Comparison of ENCODE assay signal across 1 cellular context in the genomic region with DNA sequence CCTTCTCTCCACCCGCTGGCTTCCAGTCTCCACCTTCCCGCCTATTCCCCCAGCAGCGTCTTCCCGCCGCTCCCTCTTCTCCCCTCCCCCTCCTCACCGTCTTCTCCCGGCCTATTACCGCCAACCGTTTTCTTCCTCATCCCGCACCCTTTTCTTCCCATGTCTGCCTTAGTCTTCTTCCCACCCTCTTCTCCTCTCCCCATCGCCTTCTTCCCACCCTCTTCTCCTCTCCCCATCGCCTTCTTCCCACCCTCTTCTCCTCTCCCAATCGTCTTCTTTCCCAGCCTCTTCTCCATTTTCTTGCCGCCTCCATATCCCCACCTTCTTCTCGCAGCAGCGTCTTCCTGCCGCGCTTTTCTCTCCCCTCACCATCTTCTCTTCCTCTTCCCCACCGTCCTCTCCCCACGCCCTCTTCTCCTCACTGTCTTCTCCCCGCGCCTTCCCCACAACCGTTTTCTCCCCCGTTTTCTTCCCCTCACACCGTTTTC.
TF ChIP-seq lines count a peak whose summit lies in the region.

No MANE protein-coding gene starts in this region.

TF ChIP-seq in A549, 52 proteins besides CTCF, POLR2A, EP300 and RAD21:
- peak in 1 of 2 experiments; percentile 23; a peak in 1 of 5 replicates for TF ChIP-seq JUN (IDR thresholded peaks at IDR 0.05)
